18 cellular contexts compared by ENCODE assay signal in genomic region chr3:185781759-185782158, GRCh38. TPM values are rescaled to one million over a fixed set of nuclear protein-coding genes. Genes with fewer than 3 reads are reported as not detected.
DNase-seq lines count a peak whose midpoint lies in the region; ATAC-seq, FAIRE-seq and TF ChIP-seq lines count a peak whose summit lies in the region.
"Had no signal": no experiment of that assay in that cellular context is flagged by ENCODE, and none has a peak within 500 bp of the region (broad histone marks: within the 10 kb centered on the region; RNA-seq: fewer than 3 reads in every experiment).

No MANE protein-coding gene starts in this region.

- intact Hi-C loops in HepG2 (cut with micrococcal nuclease; ENCODE audit: unreplicated experiment) (no loop called here), right lobe of liver (cut with DNase I) (no loop called here)

- H3K9me3 ChIP-seq in HepG2 (ENCODE audit: low read length) (no peaks in the 10 kb centered on the region), right lobe of liver (no peaks in the 10 kb centered on the region)
- H3K9me3 ChIP-seq: A549 had no signal

- H3K36me3 ChIP-seq in HepG2 (replicated peaks in 1 of 2; ENCODE audit: control insufficient read depth in 1 of 2, insufficient read depth in 2 of 2, low read length in 2 of 2) (peaks cover 5 to 15% of the 10 kb centered on the region in 2 experiments), right lobe of liver (no peaks in the 10 kb centered on the region)

- 87% methylated on average over 3 of the region's 3 CpGs for WGBS in HepG2 (ENCODE audit: low lambda C conversion rate)
- WGBS in right lobe of liver (ENCODE audit: insufficient coverage, low coverage, low lambda C conversion rate, missing lambda C conversion rate) = 67% methylated on average over 3 of the region's 3 CpGs

- in situ Hi-C loops in HepG2 (cut with HindIII; ENCODE audit: extremely low pct_ligation_motif_present, low pct_unique_long_range_greater_than_20kb) = no loop called here

- no peak overlapping the region for H2AFZ ChIP-seq in HepG2 (ENCODE audit: low read length)
- H2AFZ ChIP-seq: parathyroid adenoma had no signal

- no TSS peak for BruUV-seq in HepG2 (replicated peaks; lab: Mats Ljungman, UMichigan)

- TF ChIP-seq CTCF in HepG2 (CRISPR knock-in tag; IDR thresholded peaks at IDR 0.05) = no peak
- no peak for TF ChIP-seq CTCF in right lobe of liver (IDR thresholded peaks at IDR 0.05)
- no peak for TF ChIP-seq CTCF in fibroblast of mammary gland (conservative IDR thresholded peaks at IDR 0.05; ENCODE audit: control insufficient read depth, insufficient read depth, low read depth, low read length)

- no peak for TF ChIP-seq RAD21 in HepG2 (CRISPR knock-in tag; IDR thresholded peaks at IDR 0.05)

- H3K4me2 ChIP-seq in HepG2 (ENCODE audit: low read depth, low read length) = no peak overlapping the region
- H3K4me2 ChIP-seq: A549 had no signal

- ATAC-seq in HepG2 (no peak), right lobe of liver (no peak)
- ATAC-seq: A549; activated CD4-positive, alpha-beta T cell treated with anti-CD3 and anti-CD28 coated beads for 36 hours; Panc1 had no signal

- TF ChIP-seq POLR2A in HepG2 (IDR thresholded peaks at IDR 0.05; ENCODE audit: insufficient read depth in 1 of 2, low read depth in 2 of 2, low read length in 2 of 2) (no peak), right lobe of liver (IDR thresholded peaks at IDR 0.05) (no peak)

- no peak for DNase-seq in HepG2 (ENCODE audit: low spot score)
- DNase-seq in right lobe of liver = no peak
- peak; percentile 67 for DNase-seq in SW480 (ENCODE audit: low spot score)
- peak; percentile 80 for DNase-seq in fibroblast of mammary gland (ENCODE audit: low read depth)
- no peak for DNase-seq in stimulated activated CD4-positive, alpha-beta T cell treated with anti-CD3 and anti-CD28 coated beads, Interleukin-2, amount 100 ng/mL, for 48 hours
- DNase-seq in NCI-H146 (lab: John Stamatoyannopoulos, UW) = no peak
- no peak for DNase-seq in NCI-H2171 (lab: John Stamatoyannopoulos, UW)
- no peak for DNase-seq in NCI-H748 (lab: John Stamatoyannopoulos, UW; ENCODE audit: unreplicated experiment)
- DNase-seq: activated CD4-positive, alpha-beta T cell treated with anti-CD3 and anti-CD28 coated beads for 36 hours; DMS53; midbrain; NCI-H1417 treated with DMSO at 0.1 percent for 48 hours; NCI-H510A had no signal

- FAIRE-seq in HepG2 (lab: Jason Lieb, UNC) = no peak
- FAIRE-seq: A549, frontal cortex had no signal

- peaks cover 100% of the 10 kb centered on the region for H3K79me2 ChIP-seq in HepG2 (ENCODE audit: insufficient read depth, low read length)
- H3K79me2 ChIP-seq: parathyroid adenoma had no signal

- TF ChIP-seq EP300 in HepG2 (IDR thresholded peaks at IDR 0.05; ENCODE audit: low read depth in 2 of 2, low read length in 2 of 2) = no peak
- no peak for TF ChIP-seq EP300 in HepG2 (CRISPR knock-in tag; IDR thresholded peaks at IDR 0.05; ENCODE audit: borderline replicate concordance)

- POLR2A ChIA-PET in HepG2 (lab: Yijun Ruan, JAX) = no interaction called here

- no peak overlapping the region for H3K27ac ChIP-seq in HepG2 (ENCODE audit: extremely low read length, insufficient read depth, low read length)
- no peak overlapping the region for H3K27ac ChIP-seq in right lobe of liver
- H3K27ac ChIP-seq: A549, coronary artery, parathyroid adenoma had no signal

- H4K20me1 ChIP-seq in HepG2 (ENCODE audit: insufficient read depth, low read length) = peaks cover 91% of the 10 kb centered on the region

- CTCF ChIA-PET in HepG2 (lab: Yijun Ruan, JAX; ENCODE audit: low intra/inter-chr PET ratio, low total read pairs) = no interaction called here

- H3K4me1 ChIP-seq in HepG2 (ENCODE audit: insufficient read depth, low read length) (peaks cover 60% of the 10 kb centered on the region), right lobe of liver (no peaks in the 10 kb centered on the region)
- H3K4me1 ChIP-seq: parathyroid adenoma had no signal

- H3K9ac ChIP-seq in HepG2 (ENCODE audit: insufficient read depth, low read depth, low read length) = no peak overlapping the region
- H3K9ac ChIP-seq: parathyroid adenoma had no signal

- no peaks in the 10 kb centered on the region for H3K27me3 ChIP-seq in HepG2 (ENCODE audit: control insufficient read depth in 1 of 2, insufficient read depth in 2 of 2, low read length in 2 of 2)
- no peaks in the 10 kb centered on the region for H3K27me3 ChIP-seq in right lobe of liver

- H3K4me3 ChIP-seq in HepG2 (replicated peaks in 1 of 3; ENCODE audit: insufficient read depth in 1 of 3, low read depth in 2 of 3, low read length in 3 of 3) (no peak overlapping the region), right lobe of liver (no peak overlapping the region), fibroblast of mammary gland (ENCODE audit: control insufficient read depth, low read depth, low read length) (no peak overlapping the region)
- H3K4me3 ChIP-seq: A549, coronary artery had no signal

TF ChIP-seq in HepG2, 621 proteins besides CTCF, POLR2A, EP300 and RAD21:
- peak; percentile 50; the same call in 1 of the 2 replicates for TF ChIP-seq BCL6 (CRISPR knock-in tag; IDR thresholded peaks at IDR 0.05)
- no peak for TF ChIP-seq ZNF512 (CRISPR knock-in tag; IDR thresholded peaks at IDR 0.05)
- TF ChIP-seq TAF1 (CRISPR knock-in tag; IDR thresholded peaks at IDR 0.05) = no peak
- TF ChIP-seq ZC3H4 (CRISPR knock-in tag; IDR thresholded peaks at IDR 0.05; ENCODE audit: borderline replicate concordance) = no peak

RNA-seq across cellular contexts. Expression of gene IGF2BP2, which starts 43.1 kb away (rescaled TPM):
- total RNA-seq in HepG2 (2016; rRNA removed; fragmentation: Illumina TruSeq; extraction: Trizol) (46.0 and 46.3 TPM in 2 replicates), right lobe of liver (1 to 10 TPM in 5 of 6 experiments, under 1 TPM in 1; 0.99 to 3.0 (median 1.8) TPM)
- 27.3 and 31.8 TPM in 2 replicates for total RNA-seq in HepG2 (2016; cell fraction: cytosol; rRNA removed; fragmentation: Illumina TruSeq; extraction: Trizol; ENCODE audit: low read depth)
- total RNA-seq in HepG2 (2016; cell fraction: insoluble cytoplasmic fraction; rRNA removed; fragmentation: Illumina TruSeq; extraction: Trizol) = 36.6 and 47.1 TPM in 2 replicates
- total RNA-seq in HepG2 (2016; cell fraction: membrane; rRNA removed; fragmentation: Illumina TruSeq; extraction: Trizol) = 57.4 and 59.2 TPM in 2 replicates
- total RNA-seq in HepG2 (2016; cell fraction: nucleus; rRNA removed; fragmentation: Illumina TruSeq; extraction: Trizol) = 59.9 and 71.5 TPM in 2 replicates
- 6.5 and 9.5 TPM in 2 replicates for polyA plus RNA-seq in HepG2 (2011; rRNA removed)
- polyA plus RNA-seq in HepG2 (2011; cell fraction: cytosol; rRNA removed) = 3.6 and 6.7 TPM in 2 replicates
- polyA plus RNA-seq in HepG2 (2011; cell fraction: nucleus; rRNA removed) = 29.6 and 44.5 TPM in 2 replicates
- polyA plus RNA-seq in HepG2 (2012) = 93.3 and 101 TPM in 2 replicates
- polyA plus RNA-seq in HepG2 (2016; cell fraction: cytosol; fragmentation: Illumina TruSeq; extraction: Trizol; ENCODE audit: low read depth) = 22.3 and 25.9 TPM in 2 replicates
- polyA plus RNA-seq in HepG2 (2016; cell fraction: insoluble cytoplasmic fraction; fragmentation: Illumina TruSeq; extraction: Trizol; ENCODE audit: low read depth) = 65.2 and 84.9 TPM in 2 replicates
- 59.1 and 66.3 TPM in 2 replicates for polyA plus RNA-seq in HepG2 (2016; cell fraction: membrane; fragmentation: Illumina TruSeq; extraction: Trizol; ENCODE audit: low read depth)
- polyA plus RNA-seq in HepG2 (2016; cell fraction: nucleus; fragmentation: Illumina TruSeq; extraction: Trizol; ENCODE audit: insufficient read depth, low read depth) = 115 and 116 TPM in 2 replicates
- 11.7 TPM in 1 of 2 replicates, not detected in the other for polyA minus RNA-seq in HepG2 (2011; rRNA and poly(A)+ RNA removed; ENCODE audit: low replicate concordance)
- 13.2 and 23.5 TPM in 2 replicates for polyA minus RNA-seq in HepG2 (2011; cell fraction: cytosol; rRNA and poly(A)+ RNA removed)
- polyA minus RNA-seq in HepG2 (2011; cell fraction: nucleus; rRNA and poly(A)+ RNA removed) = 110 and 124 TPM in 2 replicates

Comparison
In these comparisons a context has a peak if more than half of its experiments do, and no peak if none do; other contexts are left out.
1. RNA of gene IGF2BP2, which starts 43.1 kb away (total RNA-seq): 27.3 to 71.5 TPM in HepG2; 0.99 to 3.0 TPM in right lobe of liver; every median in the first group is over 4 times any median in the second.
2. DNase-seq: peak in SW480 (single experiment) and fibroblast of mammary gland (single experiment); none in HepG2 (single experiment), right lobe of liver (0 of 3), stimulated activated CD4-positive, alpha-beta T cell treated with anti-CD3 and anti-CD28 coated beads, Interleukin-2, amount 100 ng/mL, for 48 hours (0 of 2), NCI-H146 (single experiment), NCI-H2171 (single experiment) and NCI-H748 (single experiment).